Comparison of ENCODE assay signal across 8 cellular contexts in genomic region chr22:42368379-42369249, GRCh38.
DNase-seq lines count a peak whose midpoint lies in the region; ATAC-seq lines count a peak whose summit lies in the region.

No MANE protein-coding gene starts in this region.

- H3K27me3 ChIP-seq in effector memory CD4-positive, alpha-beta T cell (replicated peaks; ENCODE audit: control insufficient read depth, insufficient read depth, low read length, poor library complexity, severe bottlenecking) = peaks cover 7% of the 10 kb centered on the region
- no peaks in the 10 kb centered on the region for H3K27me3 ChIP-seq in aorta (ENCODE audit: control insufficient read depth in 1 of 2, insufficient read depth in 2 of 2, low read length in 1 of 2)

- peaks cover 6 to 8% of the 10 kb centered on the region in 2 donors for H3K4me1 Mint-ChIP-seq in natural killer cell treated with Interleukin-12 subunit alpha and Interleukin-12 subunit beta and Interleukin-15 and Interleukin-18, amount 100 ng/mL, for 72 hours (ENCODE audit: low read depth in 2 of 2)

- H3K27ac ChIP-seq in SK-N-MC = no peak overlapping the region
- no peak overlapping the region for H3K27ac ChIP-seq in effector memory CD4-positive, alpha-beta T cell (ENCODE audit: insufficient read depth, low read length, poor library complexity, severe bottlenecking)
- no peak overlapping the region for H3K27ac ChIP-seq in aorta (ENCODE audit: low read depth in 1 of 2, low read length in 2 of 2)

- H3K9me3 Mint-ChIP-seq in natural killer cell treated with Interleukin-12 subunit alpha and Interleukin-12 subunit beta and Interleukin-15 and Interleukin-18, amount 100 ng/mL, for 72 hours = no peaks in the 10 kb centered on the region

- H3K36me3 Mint-ChIP-seq in natural killer cell treated with Interleukin-12 subunit alpha and Interleukin-12 subunit beta and Interleukin-15 and Interleukin-18, amount 100 ng/mL, for 72 hours = no peaks in the 10 kb centered on the region

- WGBS in aorta, 2 donors = 1% methylated on average over 83 to 86 of the region's 86 CpGs

- H3K4me1 ChIP-seq in effector memory CD4-positive, alpha-beta T cell (ENCODE audit: control insufficient read depth, insufficient read depth, low read length, poor library complexity, severe bottlenecking) = peaks cover 13% of the 10 kb centered on the region
- H3K4me1 ChIP-seq in aorta (ENCODE audit: control insufficient read depth in 1 of 2, insufficient read depth in 2 of 2, low read length in 2 of 2) = no peaks in the 10 kb centered on the region

- H3K27ac Mint-ChIP-seq in natural killer cell treated with Interleukin-12 subunit alpha and Interleukin-12 subunit beta and Interleukin-15 and Interleukin-18, amount 100 ng/mL, for 72 hours = no peak overlapping the region

- peak overlapping the region; percentile 53 for H3K9ac ChIP-seq in SK-N-MC (ENCODE audit: insufficient read length)

- H3K4me3 ChIP-seq in SK-N-MC (peak overlapping the region; percentile 90), aorta (ENCODE audit: low read length in 2 of 2) (peak overlapping the region; percentile 42 to 49)
- H3K4me3 ChIP-seq in effector memory CD4-positive, alpha-beta T cell (ENCODE audit: insufficient read depth, low read depth, low read length, poor library complexity, severe bottlenecking) = peak overlapping the region; percentile 59

- peak overlapping the region; percentile 90 for H3K4me3 Mint-ChIP-seq in natural killer cell treated with Interleukin-12 subunit alpha and Interleukin-12 subunit beta and Interleukin-15 and Interleukin-18, amount 100 ng/mL, for 72 hours

- DNase-seq in SK-N-MC (ENCODE audit: low read depth, low spot score) (no peak), aorta (peak in 1 of 2 donors; percentile 63)
- peak; percentile 4 to 23 (median 15) for DNase-seq in effector memory CD4-positive, alpha-beta T cell
- no peak for DNase-seq in natural killer cell treated with Interleukin-12 subunit alpha and Interleukin-12 subunit beta and Interleukin-15 and Interleukin-18, amount 100 ng/mL, for 72 hours (ENCODE audit: low spot score)

- ATAC-seq in GM18909 (IDR thresholded peaks at IDR 0.05; ENCODE audit: poor library complexity, unreplicated experiment) (peak; percentile 25), HG02970 (IDR thresholded peaks at IDR 0.05; ENCODE audit: low FRiP score, unreplicated experiment) (peak; percentile 35), aorta (ENCODE audit: low FRiP score) (peak; percentile 1), HG03469 (IDR thresholded peaks at IDR 0.05; ENCODE audit: unreplicated experiment) (no peak), GM18858 (IDR thresholded peaks at IDR 0.05; ENCODE audit: unreplicated experiment) (no peak)
- peak; percentile 21 to 37 for ATAC-seq in natural killer cell treated with Interleukin-12 subunit alpha and Interleukin-12 subunit beta and Interleukin-15 and Interleukin-18, amount 100 ng/mL, for 72 hours

- no peaks in the 10 kb centered on the region for H3K9me3 ChIP-seq in SK-N-MC (ENCODE audit: low read depth, low read length)
- no peaks in the 10 kb centered on the region for H3K9me3 ChIP-seq in effector memory CD4-positive, alpha-beta T cell (ENCODE audit: control insufficient read depth, low read length)
- no peaks in the 10 kb centered on the region for H3K9me3 ChIP-seq in aorta (ENCODE audit: control insufficient read depth, low read length)

- intact Hi-C loops in aorta (cut with DNase I) = loop anchor here in 1 of 2 donors (10.0 kb wide), 1 partner anchor 94 kb away; the partner anchor contains the start of gene TCF20

- H3K36me3 ChIP-seq in SK-N-MC (ENCODE audit: insufficient read depth, low read length) (no peaks in the 10 kb centered on the region), aorta (ENCODE audit: control insufficient read depth in 1 of 2, insufficient read depth in 2 of 2, low read length in 1 of 2) (no peaks in the 10 kb centered on the region)
- no peaks in the 10 kb centered on the region for H3K36me3 ChIP-seq in effector memory CD4-positive, alpha-beta T cell (ENCODE audit: control insufficient read depth, insufficient read depth, low read length)

- H3K27me3 Mint-ChIP-seq in natural killer cell treated with Interleukin-12 subunit alpha and Interleukin-12 subunit beta and Interleukin-15 and Interleukin-18, amount 100 ng/mL, for 72 hours = peaks cover 0 to 32% of the 10 kb centered on the region in 2 donors

Comparison
In these comparisons a context has a peak if more than half of its experiments do, and no peak if none do; other contexts are left out.
1. ATAC-seq: peak in GM18909 (single experiment), HG02970 (single experiment), natural killer cell treated with Interleukin-12 subunit alpha and Interleukin-12 subunit beta and Interleukin-15 and Interleukin-18, amount 100 ng/mL, for 72 hours (2 of 2) and aorta (single experiment); none in HG03469 (single experiment) and GM18858 (single experiment).
2. DNase-seq: peak in effector memory CD4-positive, alpha-beta T cell (3 of 3); none in SK-N-MC (single experiment) and natural killer cell treated with Interleukin-12 subunit alpha and Interleukin-12 subunit beta and Interleukin-15 and Interleukin-18, amount 100 ng/mL, for 72 hours (single experiment).
3. Peak in every context shown above with its lines, with median percentiles within 50 percentile points of each other: H3K4me3 ChIP-seq.